In genomic region chrX:24425806-24426205, GRCh38 we compare ENCODE assay signal across 28 cellular contexts.
"Had no signal": no experiment of that assay in that cellular context is flagged by ENCODE, and none has a peak within 500 bp of the region (broad histone marks: within the 10 kb centered on the region; RNA-seq: fewer than 3 reads in every experiment).

No MANE protein-coding gene starts in this region.

- H3K27me3 Mint-ChIP-seq: activated CD4-positive, alpha-beta memory T cell treated with anti-CD3 and anti-CD28 coated beads for 36 hours; naive thymus-derived CD4-positive, alpha-beta T cell had no signal

- DNase-seq: activated CD4-positive, alpha-beta memory T cell treated with anti-CD3 and anti-CD28 coated beads for 36 hours; activated CD4-positive, alpha-beta T cell treated with anti-CD3 and anti-CD28 coated beads for 48 hours; activated CD8-positive, alpha-beta memory T cell treated with anti-CD3 and anti-CD28 coated beads, Interleukin-2, amount 50 U/mL, for 48 hours; activated gamma-delta T cell; activated naive CD4-positive, alpha-beta T cell treated with anti-CD3 and anti-CD28 coated beads, Interleukin-2, amount 50 U/mL, for 16 hours; body of pancreas; cerebellar nuclear complex; colonic mucosa; dorsolateral prefrontal cortex; effector memory CD4-positive, alpha-beta T cell; hippocampal formation; occipital lobe; psoas muscle; spleen; T-helper 9 cell; uterus had no signal

- ATAC-seq: activated CD4-positive, CD25-positive, alpha-beta regulatory T cell treated with anti-CD3 and anti-CD28 coated beads, Interleukin-2, amount 50 U/mL, for 24 hours; body of pancreas; psoas muscle had no signal

- H3K9me3 ChIP-seq: body of pancreas, colonic mucosa, psoas muscle, right atrium auricular region, suprapubic skin, uterus had no signal

- H3K36me3 ChIP-seq: cardiac muscle cell, colonic mucosa, right atrium auricular region, spleen, suprapubic skin, uterus had no signal

- H3K9me3 Mint-ChIP-seq: activated CD4-positive, alpha-beta memory T cell treated with anti-CD3 and anti-CD28 coated beads for 36 hours; activated T-cell treated with anti-CD3 and anti-CD28 coated beads, Interleukin-2, amount 50 U/mL, for 24 hours had no signal

- H3K36me3 Mint-ChIP-seq: activated CD4-positive, alpha-beta memory T cell treated with anti-CD3 and anti-CD28 coated beads for 36 hours; mesothelial cell of epicardium; naive thymus-derived CD4-positive, alpha-beta T cell had no signal

- H3K27ac Mint-ChIP-seq: activated CD4-positive, alpha-beta memory T cell treated with anti-CD3 and anti-CD28 coated beads for 36 hours; activated T-cell treated with anti-CD3 and anti-CD28 coated beads, Interleukin-2, amount 50 U/mL, for 24 hours; mesothelial cell of epicardium had no signal

- H3K27me3 ChIP-seq: body of pancreas, cardiac muscle cell, colonic mucosa, right atrium auricular region, spleen, suprapubic skin, uterus had no signal

- H3K4me1 Mint-ChIP-seq: mesothelial cell of epicardium, neural crest cell had no signal

- H3K4me3 ChIP-seq: body of pancreas, cardiac muscle cell, colonic mucosa, dorsolateral prefrontal cortex, psoas muscle, right atrium auricular region, suprapubic skin, uterus had no signal

- H3K4me1 ChIP-seq: body of pancreas, colonic mucosa, parathyroid adenoma, psoas muscle, right atrium auricular region, spleen had no signal

- FAIRE-seq: frontal cortex, TTC549 had no signal

- H3K27ac ChIP-seq: body of pancreas, cardiac muscle cell, dorsolateral prefrontal cortex, parathyroid adenoma, psoas muscle, right atrium auricular region, spleen, VCaP had no signal

- H3K4me3 Mint-ChIP-seq: activated CD4-positive, alpha-beta memory T cell treated with anti-CD3 and anti-CD28 coated beads for 36 hours; activated T-cell treated with anti-CD3 and anti-CD28 coated beads, Interleukin-2, amount 50 U/mL, for 24 hours; mesothelial cell of epicardium; neural crest cell had no signal
